In the genomic region with DNA sequence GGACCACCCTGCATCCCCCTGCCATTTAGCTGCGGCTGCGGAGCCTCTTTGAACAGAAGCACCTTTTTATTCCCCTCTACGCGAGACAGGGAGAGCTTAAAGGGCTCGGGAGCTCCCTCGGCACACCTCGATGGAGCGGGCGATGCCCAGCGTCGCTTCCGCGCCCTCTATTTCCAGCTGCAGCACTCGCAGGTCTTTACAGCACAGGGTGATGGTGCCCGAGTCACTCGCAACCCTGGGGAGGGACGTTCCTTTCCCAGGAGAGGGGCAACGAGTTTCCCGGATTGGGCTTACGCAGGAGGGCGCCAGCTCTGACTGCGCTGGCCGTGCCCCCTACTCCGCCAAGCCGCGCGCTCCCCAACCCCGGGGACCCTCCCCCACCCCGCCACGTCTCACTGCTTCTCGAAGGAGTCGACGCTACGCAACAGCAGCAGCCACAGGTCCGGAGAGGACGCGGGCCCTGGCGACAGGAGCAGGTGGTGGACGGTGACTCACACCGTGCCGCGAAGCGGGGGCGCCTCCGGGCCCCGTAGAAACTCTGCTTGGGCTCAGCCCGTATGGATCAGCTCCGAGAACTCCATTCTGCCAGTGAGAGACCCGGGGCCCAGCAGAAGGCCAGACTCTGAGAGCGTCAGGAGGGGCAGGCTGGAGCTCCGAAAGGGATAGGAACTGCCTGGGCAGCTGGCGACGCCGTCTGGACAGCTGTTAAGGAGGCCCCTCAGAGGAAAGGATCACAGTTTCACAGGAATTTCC, we compare ENCODE assay signal across 1 cellular context.
TF ChIP-seq lines count a peak whose summit lies in the region.

No MANE protein-coding gene starts in this region.

TF ChIP-seq in HepG2, 621 proteins besides CTCF, POLR2A, EP300 and RAD21 (continued from another document and continues in another):
- peak; percentile 38; the same call in 1 of the 2 replicates for TF ChIP-seq YEATS4 (CRISPR knock-in tag; IDR thresholded peaks at IDR 0.05; ENCODE audit: borderline replicate concordance)
- no peak for TF ChIP-seq ZNF3 (CRISPR knock-in tag; IDR thresholded peaks at IDR 0.05)
- no peak for TF ChIP-seq TARDBP (CRISPR knock-in tag; IDR thresholded peaks at IDR 0.05)
- TF ChIP-seq, protein P1, sequence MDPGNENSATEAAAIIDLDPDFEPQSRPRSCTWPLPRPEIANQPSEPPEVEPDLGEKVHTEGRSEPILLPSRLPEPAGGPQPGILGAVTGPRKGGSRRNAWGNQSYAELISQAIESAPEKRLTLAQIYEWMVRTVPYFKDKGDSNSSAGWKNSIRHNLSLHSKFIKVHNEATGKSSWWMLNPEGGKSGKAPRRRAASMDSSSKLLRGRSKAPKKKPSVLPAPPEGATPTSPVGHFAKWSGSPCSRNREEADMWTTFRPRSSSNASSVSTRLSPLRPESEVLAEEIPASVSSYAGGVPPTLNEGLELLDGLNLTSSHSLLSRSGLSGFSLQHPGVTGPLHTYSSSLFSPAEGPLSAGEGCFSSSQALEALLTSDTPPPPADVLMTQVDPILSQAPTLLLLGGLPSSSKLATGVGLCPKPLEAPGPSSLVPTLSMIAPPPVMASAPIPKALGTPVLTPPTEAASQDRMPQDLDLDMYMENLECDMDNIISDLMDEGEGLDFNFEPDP (CRISPR knock-in tag; conservative IDR thresholded peaks at IDR 0.05), result no peak
- TF ChIP-seq PPARG (CRISPR knock-in tag; conservative IDR thresholded peaks at IDR 0.05), result no peak
- TF ChIP-seq ZFP37 (CRISPR knock-in tag; IDR thresholded peaks at IDR 0.05; ENCODE audit: borderline replicate concordance), result no peak
- TF ChIP-seq HDAC6 (IDR thresholded peaks at IDR 0.05; ENCODE audit: low read depth, low read length), result no peak
- TF ChIP-seq, protein P2, sequence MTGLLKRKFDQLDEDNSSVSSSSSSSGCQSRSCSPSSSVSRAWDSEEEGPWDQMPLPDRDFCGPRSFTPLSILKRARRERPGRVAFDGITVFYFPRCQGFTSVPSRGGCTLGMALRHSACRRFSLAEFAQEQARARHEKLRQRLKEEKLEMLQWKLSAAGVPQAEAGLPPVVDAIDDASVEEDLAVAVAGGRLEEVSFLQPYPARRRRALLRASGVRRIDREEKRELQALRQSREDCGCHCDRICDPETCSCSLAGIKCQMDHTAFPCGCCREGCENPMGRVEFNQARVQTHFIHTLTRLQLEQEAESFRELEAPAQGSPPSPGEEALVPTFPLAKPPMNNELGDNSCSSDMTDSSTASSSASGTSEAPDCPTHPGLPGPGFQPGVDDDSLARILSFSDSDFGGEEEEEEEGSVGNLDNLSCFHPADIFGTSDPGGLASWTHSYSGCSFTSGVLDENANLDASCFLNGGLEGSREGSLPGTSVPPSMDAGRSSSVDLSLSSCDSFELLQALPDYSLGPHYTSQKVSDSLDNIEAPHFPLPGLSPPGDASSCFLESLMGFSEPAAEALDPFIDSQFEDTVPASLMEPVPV (CRISPR knock-in tag; IDR thresholded peaks at IDR 0.05), result no peak
- peak; percentile 46; the same call in 1 of the 2 replicates for TF ChIP-seq BORCS8-MEF2B (CRISPR knock-in tag; IDR thresholded peaks at IDR 0.05)
- no peak for TF ChIP-seq ZNF550 (CRISPR knock-in tag; IDR thresholded peaks at IDR 0.05; ENCODE audit: borderline replicate concordance)
- no peak for TF ChIP-seq ZKSCAN1 (IDR thresholded peaks at IDR 0.05; ENCODE audit: low read length)
- TF ChIP-seq FOSL1 (CRISPR knock-in tag; IDR thresholded peaks at IDR 0.05; ENCODE audit: borderline replicate concordance), result peak; percentile 61
- peak; percentile 80; the same call in 1 of the 2 replicates for TF ChIP-seq ZNF782 (CRISPR knock-in tag; IDR thresholded peaks at IDR 0.05; ENCODE audit: borderline replicate concordance)
- TF ChIP-seq MED1 (CRISPR knock-in tag; IDR thresholded peaks at IDR 0.05), result peak; percentile 23; the same call in 1 of the 2 replicates
- 0 out of 2 replicates have a peak, but pooled peaks have one; percentile 72 for TF ChIP-seq ZSCAN21 (CRISPR knock-in tag; IDR thresholded peaks at IDR 0.05; ENCODE audit: borderline replicate concordance)
- no peak for TF ChIP-seq ZNF724P (CRISPR knock-in tag; IDR thresholded peaks at IDR 0.05; ENCODE audit: borderline replicate concordance)
- TF ChIP-seq SKIL (CRISPR knock-in tag; IDR thresholded peaks at IDR 0.05; ENCODE audit: borderline replicate concordance), result no peak
- TF ChIP-seq, protein P3, sequence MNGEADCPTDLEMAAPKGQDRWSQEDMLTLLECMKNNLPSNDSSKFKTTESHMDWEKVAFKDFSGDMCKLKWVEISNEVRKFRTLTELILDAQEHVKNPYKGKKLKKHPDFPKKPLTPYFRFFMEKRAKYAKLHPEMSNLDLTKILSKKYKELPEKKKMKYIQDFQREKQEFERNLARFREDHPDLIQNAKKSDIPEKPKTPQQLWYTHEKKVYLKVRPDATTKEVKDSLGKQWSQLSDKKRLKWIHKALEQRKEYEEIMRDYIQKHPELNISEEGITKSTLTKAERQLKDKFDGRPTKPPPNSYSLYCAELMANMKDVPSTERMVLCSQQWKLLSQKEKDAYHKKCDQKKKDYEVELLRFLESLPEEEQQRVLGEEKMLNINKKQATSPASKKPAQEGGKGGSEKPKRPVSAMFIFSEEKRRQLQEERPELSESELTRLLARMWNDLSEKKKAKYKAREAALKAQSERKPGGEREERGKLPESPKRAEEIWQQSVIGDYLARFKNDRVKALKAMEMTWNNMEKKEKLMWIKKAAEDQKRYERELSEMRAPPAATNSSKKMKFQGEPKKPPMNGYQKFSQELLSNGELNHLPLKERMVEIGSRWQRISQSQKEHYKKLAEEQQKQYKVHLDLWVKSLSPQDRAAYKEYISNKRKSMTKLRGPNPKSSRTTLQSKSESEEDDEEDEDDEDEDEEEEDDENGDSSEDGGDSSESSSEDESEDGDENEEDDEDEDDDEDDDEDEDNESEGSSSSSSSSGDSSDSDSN (CRISPR knock-in tag; IDR thresholded peaks at IDR 0.05), result peak; percentile 55
- TF ChIP-seq ZNF251 (CRISPR knock-in tag; IDR thresholded peaks at IDR 0.05), result 0 out of 2 replicates have a peak, but pooled peaks have one; percentile 42
- TF ChIP-seq NR3C1 (CRISPR knock-in tag; IDR thresholded peaks at IDR 0.05), result no peak
- TF ChIP-seq DZIP1 (CRISPR knock-in tag; IDR thresholded peaks at IDR 0.05), result no peak
- TF ChIP-seq NCOA1 (CRISPR knock-in tag; IDR thresholded peaks at IDR 0.05), result no peak
- no peak for TF ChIP-seq KLF9 (CRISPR knock-in tag; IDR thresholded peaks at IDR 0.05; ENCODE audit: low read depth)
- 0 out of 2 replicates have a peak, but pooled peaks have one; percentile 27 for TF ChIP-seq PITX1 (CRISPR knock-in tag; IDR thresholded peaks at IDR 0.05)
- TF ChIP-seq, protein P4, sequence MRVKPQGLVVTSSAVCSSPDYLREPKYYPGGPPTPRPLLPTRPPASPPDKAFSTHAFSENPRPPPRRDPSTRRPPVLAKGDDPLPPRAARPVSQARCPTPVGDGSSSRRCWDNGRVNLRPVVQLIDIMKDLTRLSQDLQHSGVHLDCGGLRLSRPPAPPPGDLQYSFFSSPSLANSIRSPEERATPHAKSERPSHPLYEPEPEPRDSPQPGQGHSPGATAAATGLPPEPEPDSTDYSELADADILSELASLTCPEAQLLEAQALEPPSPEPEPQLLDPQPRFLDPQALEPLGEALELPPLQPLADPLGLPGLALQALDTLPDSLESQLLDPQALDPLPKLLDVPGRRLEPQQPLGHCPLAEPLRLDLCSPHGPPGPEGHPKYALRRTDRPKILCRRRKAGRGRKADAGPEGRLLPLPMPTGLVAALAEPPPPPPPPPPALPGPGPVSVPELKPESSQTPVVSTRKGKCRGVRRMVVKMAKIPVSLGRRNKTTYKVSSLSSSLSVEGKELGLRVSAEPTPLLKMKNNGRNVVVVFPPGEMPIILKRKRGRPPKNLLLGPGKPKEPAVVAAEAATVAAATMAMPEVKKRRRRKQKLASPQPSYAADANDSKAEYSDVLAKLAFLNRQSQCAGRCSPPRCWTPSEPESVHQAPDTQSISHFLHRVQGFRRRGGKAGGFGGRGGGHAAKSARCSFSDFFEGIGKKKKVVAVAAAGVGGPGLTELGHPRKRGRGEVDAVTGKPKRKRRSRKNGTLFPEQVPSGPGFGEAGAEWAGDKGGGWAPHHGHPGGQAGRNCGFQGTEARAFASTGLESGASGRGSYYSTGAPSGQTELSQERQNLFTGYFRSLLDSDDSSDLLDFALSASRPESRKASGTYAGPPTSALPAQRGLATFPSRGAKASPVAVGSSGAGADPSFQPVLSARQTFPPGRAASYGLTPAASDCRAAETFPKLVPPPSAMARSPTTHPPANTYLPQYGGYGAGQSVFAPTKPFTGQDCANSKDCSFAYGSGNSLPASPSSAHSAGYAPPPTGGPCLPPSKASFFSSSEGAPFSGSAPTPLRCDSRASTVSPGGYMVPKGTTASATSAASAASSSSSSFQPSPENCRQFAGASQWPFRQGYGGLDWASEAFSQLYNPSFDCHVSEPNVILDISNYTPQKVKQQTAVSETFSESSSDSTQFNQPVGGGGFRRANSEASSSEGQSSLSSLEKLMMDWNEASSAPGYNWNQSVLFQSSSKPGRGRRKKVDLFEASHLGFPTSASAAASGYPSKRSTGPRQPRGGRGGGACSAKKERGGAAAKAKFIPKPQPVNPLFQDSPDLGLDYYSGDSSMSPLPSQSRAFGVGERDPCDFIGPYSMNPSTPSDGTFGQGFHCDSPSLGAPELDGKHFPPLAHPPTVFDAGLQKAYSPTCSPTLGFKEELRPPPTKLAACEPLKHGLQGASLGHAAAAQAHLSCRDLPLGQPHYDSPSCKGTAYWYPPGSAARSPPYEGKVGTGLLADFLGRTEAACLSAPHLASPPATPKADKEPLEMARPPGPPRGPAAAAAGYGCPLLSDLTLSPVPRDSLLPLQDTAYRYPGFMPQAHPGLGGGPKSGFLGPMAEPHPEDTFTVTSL (CRISPR knock-in tag; IDR thresholded peaks at IDR 0.05; ENCODE audit: borderline replicate concordance), result no peak
- peak; percentile 58; the same call in 1 of the 2 replicates for TF ChIP-seq NAIF1 (CRISPR knock-in tag; IDR thresholded peaks at IDR 0.05; ENCODE audit: borderline replicate concordance)
- no peak for TF ChIP-seq ZSCAN22 (CRISPR knock-in tag; IDR thresholded peaks at IDR 0.05)
- no peak for TF ChIP-seq PCBP1 (IDR thresholded peaks at IDR 0.05; ENCODE audit: borderline replicate concordance, low read depth, low read length)
- TF ChIP-seq, protein P5, sequence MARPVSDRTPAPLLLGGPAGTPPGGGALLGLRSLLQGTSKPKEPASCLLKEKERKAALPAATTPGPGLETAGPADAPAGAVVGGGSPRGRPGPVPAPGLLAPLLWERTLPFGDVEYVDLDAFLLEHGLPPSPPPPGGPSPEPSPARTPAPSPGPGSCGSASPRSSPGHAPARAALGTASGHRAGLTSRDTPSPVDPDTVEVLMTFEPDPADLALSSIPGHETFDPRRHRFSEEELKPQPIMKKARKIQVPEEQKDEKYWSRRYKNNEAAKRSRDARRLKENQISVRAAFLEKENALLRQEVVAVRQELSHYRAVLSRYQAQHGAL (CRISPR knock-in tag; IDR thresholded peaks at IDR 0.05; ENCODE audit: not compliant biosample characterization), result no peak
- TF ChIP-seq ATRX (CRISPR knock-in tag; IDR thresholded peaks at IDR 0.05; ENCODE audit: borderline replicate concordance), result no peak
- no peak for TF ChIP-seq ZNF225 (CRISPR knock-in tag; IDR thresholded peaks at IDR 0.05)
- TF ChIP-seq ZNF530 (CRISPR knock-in tag; IDR thresholded peaks at IDR 0.05; ENCODE audit: low read depth), result no peak
- TF ChIP-seq, protein P6, sequence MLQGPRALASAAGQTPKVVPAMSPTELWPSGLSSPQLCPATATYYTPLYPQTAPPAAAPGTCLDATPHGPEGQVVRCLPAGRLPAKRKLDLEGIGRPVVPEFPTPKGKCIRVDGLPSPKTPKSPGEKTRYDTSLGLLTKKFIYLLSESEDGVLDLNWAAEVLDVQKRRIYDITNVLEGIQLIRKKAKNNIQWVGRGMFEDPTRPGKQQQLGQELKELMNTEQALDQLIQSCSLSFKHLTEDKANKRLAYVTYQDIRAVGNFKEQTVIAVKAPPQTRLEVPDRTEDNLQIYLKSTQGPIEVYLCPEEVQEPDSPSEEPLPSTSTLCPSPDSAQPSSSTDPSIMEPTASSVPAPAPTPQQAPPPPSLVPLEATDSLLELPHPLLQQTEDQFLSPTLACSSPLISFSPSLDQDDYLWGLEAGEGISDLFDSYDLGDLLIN (CRISPR knock-in tag; IDR thresholded peaks at IDR 0.05; ENCODE audit: borderline replicate concordance), result no peak
- TF ChIP-seq JUNB (CRISPR knock-in tag; IDR thresholded peaks at IDR 0.05; ENCODE audit: borderline replicate concordance), result no peak
- peak; percentile 67; the same call in 1 of the 2 replicates for TF ChIP-seq ZNF451 (CRISPR knock-in tag; IDR thresholded peaks at IDR 0.05)
- no peak for TF ChIP-seq NFIC (IDR thresholded peaks at IDR 0.05; ENCODE audit: low read length)
